In genomic region chr2:102340778-102341177, GRCh38 we compare ENCODE assay signal across 24 cellular contexts. TPM values are rescaled to one million over a fixed set of nuclear protein-coding genes. Genes with fewer than 3 reads are reported as not detected.
"Had no signal": no experiment of that assay in that cellular context is flagged by ENCODE, and none has a peak within 500 bp of the region (broad histone marks: within the 10 kb centered on the region; RNA-seq: fewer than 3 reads in every experiment).

No MANE protein-coding gene starts in this region.

- H3K27ac ChIP-seq: coronary artery, esophagus squamous epithelium, gastrocnemius medialis, prostate gland, right atrium auricular region, thyroid gland had no signal

- H3K9me3 ChIP-seq: esophagus squamous epithelium, gastrocnemius medialis, prostate gland, right atrium auricular region, stomach, thyroid gland had no signal

- H3K36me3 ChIP-seq: esophagus squamous epithelium, gastrocnemius medialis, prostate gland, right atrium auricular region, stomach, thyroid gland had no signal

- ATAC-seq: gastrocnemius medialis; left ventricle myocardium superior; sciatic nerve; stimulated activated effector memory CD8-positive, alpha-beta T cell treated with anti-CD3 and anti-CD28 coated beads, Interleukin-12 subunit alpha, Interleukin-12 subunit beta, amount 100 ng/mL, for 72 hours had no signal

- H3K27me3 ChIP-seq: esophagus squamous epithelium, gastrocnemius medialis, right atrium auricular region, stomach, thyroid gland had no signal

- H3K4me3 ChIP-seq: coronary artery, esophagus squamous epithelium, gastrocnemius medialis, lung, prostate gland, right atrium auricular region, smooth muscle cell, stomach, thyroid gland had no signal

- DNase-seq: dermis blood vessel endothelial cell; effector memory CD4-positive, alpha-beta T cell; erythroblast; esophagus squamous epithelium; gastrocnemius medialis; head of caudate nucleus; left ventricle myocardium superior; naive B cell; nucleus accumbens; stimulated activated CD4-positive, alpha-beta T cell treated with anti-CD3 and anti-CD28 coated beads, Interleukin-2, amount 100 ng/mL, for 24 hours; stimulated activated CD4-positive, alpha-beta T cell treated with anti-CD3 and anti-CD28 coated beads, Interleukin-4, amount 100 ng/mL, for 24 hours; stimulated activated naive CD4-positive, alpha-beta T cell treated with Interleukin-2 at 50 U/mL for 16 hours; stomach; thyroid gland; trophoblast cell had no signal

RNA-seq across cellular contexts. Expression of gene IL18R1, which starts 14.8 kb away (rescaled TPM):
- total RNA-seq: temporal lobe had no signal

RNA-seq across cellular contexts. Expression of gene IL1RL1, which starts 29.4 kb away (rescaled TPM):
- total RNA-seq: osteocyte had no signal
